28 cellular contexts compared by ENCODE assay signal in genomic region chr1:202015677-202015952, GRCh38. TPM values are rescaled to one million over a fixed set of nuclear protein-coding genes. Genes with fewer than 3 reads are reported as not detected.
A peak's percentile ranks its signal among the peaks of the same experiment; 100 is the strongest.
DNase-seq lines count a peak whose midpoint lies in the region; TF ChIP-seq lines count a peak whose summit lies in the region.
"Had no signal": no experiment of that assay in that cellular context is flagged by ENCODE, and none has a peak within 500 bp of the region (broad histone marks: within the 10 kb centered on the region; RNA-seq: fewer than 3 reads in every experiment).

No MANE protein-coding gene starts in this region.

- peaks cover 0 to 3% (median 2%) of the 10 kb centered on the region in 3 donors for H3K36me3 Mint-ChIP-seq in CD8-positive, alpha-beta memory T cell

- no peaks in the 10 kb centered on the region for H3K27me3 ChIP-seq in CD8-positive, alpha-beta memory T cell (ENCODE audit: insufficient read depth, low read length, poor library complexity, severe bottlenecking)
- H3K27me3 ChIP-seq in PC-9 (ENCODE audit: insufficient read depth, low read depth) (no peaks in the 10 kb centered on the region), esophagus (ENCODE audit: control insufficient read depth in 1 of 2, insufficient read depth in 2 of 2, low read length in 2 of 2) (no peaks in the 10 kb centered on the region), prostate gland (replicated peaks; ENCODE audit: insufficient read depth) (no peaks in the 10 kb centered on the region)
- H3K27me3 ChIP-seq: SJSA1, testis had no signal

- no peak overlapping the region for H3K4me3 ChIP-seq in CD8-positive, alpha-beta memory T cell (ENCODE audit: low read length)
- peak overlapping the region; percentile 86 for H3K4me3 ChIP-seq in PC-9
- H3K4me3 ChIP-seq in esophagus (ENCODE audit: low read depth in 1 of 2, low read length in 2 of 2): peak overlapping the region; percentile 18 to 37
- H3K4me3 ChIP-seq in prostate gland: no peak overlapping the region
- H3K4me3 ChIP-seq: SJSA1, testis had no signal

- H3F3A ChIP-seq in PC-9 (ENCODE audit: insufficient read depth, low read depth): peaks cover 83% of the 10 kb centered on the region

- H3K9me2 ChIP-seq in PC-9 (ENCODE audit: insufficient read depth): no peaks in the 10 kb centered on the region

- TF ChIP-seq CTCF in PC-9 (conservative IDR thresholded peaks at IDR 0.05): no peak
- no peak for TF ChIP-seq CTCF in prostate gland (IDR thresholded peaks at IDR 0.05)

- H3K9me3 Mint-ChIP-seq in CD8-positive, alpha-beta memory T cell: no peaks in the 10 kb centered on the region
- H3K9me3 Mint-ChIP-seq: activated CD4-positive, alpha-beta T cell treated with anti-CD3 and anti-CD28 coated beads, Interleukin-2, amount 10 ng/mL, durations not matched to agents 7 days and 5 days; H9; WTC11 had no signal

- H3K27ac ChIP-seq in CD8-positive, alpha-beta memory T cell (ENCODE audit: low read depth, low read length): peak overlapping the region; percentile 16
- H3K27ac ChIP-seq in PC-9: peak overlapping the region; percentile 97
- H3K27ac ChIP-seq in esophagus (ENCODE audit: low read depth in 2 of 2, low read length in 1 of 2): peak overlapping the region; percentile 68 to 70
- H3K27ac ChIP-seq in prostate gland: peak overlapping the region; percentile 23 to 57
- H3K27ac ChIP-seq: HL-60, KMS-11, SJSA1, testis had no signal

- H2AFZ ChIP-seq in PC-9: no peak overlapping the region

- no peaks in the 10 kb centered on the region for H3K9me3 ChIP-seq in CD8-positive, alpha-beta memory T cell (ENCODE audit: low read length)
- H3K9me3 ChIP-seq in PC-9 (ENCODE audit: insufficient read depth, low read depth) (no peaks in the 10 kb centered on the region), esophagus (ENCODE audit: control insufficient read depth in 2 of 2, insufficient read depth in 1 of 2, low read depth in 1 of 2, low read length in 1 of 2) (no peaks in the 10 kb centered on the region), prostate gland (no peaks in the 10 kb centered on the region)
- H3K9me3 ChIP-seq: SJSA1, testis had no signal

- H3K4me2 ChIP-seq in PC-9: peak overlapping the region; percentile 94
- H3K4me2 ChIP-seq: KMS-11 had no signal

- CTCF ChIA-PET in CD8-positive, alpha-beta memory T cell (lab: Charles Lee): no interaction called here
- CTCF ChIA-PET in PC-9 (lab: Charles Lee): no interaction called here

- H3K4me1 ChIP-seq in CD8-positive, alpha-beta memory T cell (ENCODE audit: insufficient read depth, low read length): no peaks in the 10 kb centered on the region
- peaks cover 80% of the 10 kb centered on the region for H3K4me1 ChIP-seq in PC-9 (replicated peaks; ENCODE audit: insufficient read depth)
- peaks cover 4 to 19% of the 10 kb centered on the region in 2 donors for H3K4me1 ChIP-seq in esophagus (ENCODE audit: control insufficient read depth in 2 of 2, insufficient read depth in 2 of 2, low read length in 1 of 2)
- H3K4me1 ChIP-seq in prostate gland (replicated peaks): peaks cover 8% of the 10 kb centered on the region
- H3K4me1 ChIP-seq: testis had no signal

- no peak for DNase-seq in CD8-positive, alpha-beta memory T cell
- DNase-seq in PC-9 (no peak), prostate gland (ENCODE audit: low spot score) (no peak), SKM-1 treated with dmso at 0.1 percent for 144 hours (lab: John Stamatoyannopoulos, UW; ENCODE audit: unreplicated experiment) (no peak), RKO (ENCODE audit: low spot score) (no peak), AG20443 (ENCODE audit: low spot score) (no peak), iPS-NIHi7 (ENCODE audit: extremely low spot score) (no peak)
- DNase-seq: activated CD4-positive, alpha-beta T cell treated with anti-CD3 and anti-CD28 coated beads, Interleukin-2, amount 10 ng/mL, durations not matched to agents 7 days and 5 days; activated effector memory CD4-positive, alpha-beta T cell treated with Interleukin-2 at 50 U/mL for 16 hours; effector CD4-positive, alpha-beta T cell; H9; left ventricle myocardium superior; MM.1S; naive thymus-derived CD4-positive, alpha-beta T cell; NCI-H1417; NCI-H2029; NCI-H2227 treated with DMSO at 0.1 percent for 48 hours; stimulated activated naive CD4-positive, alpha-beta T cell; T1000; testis had no signal

- no peak for TF ChIP-seq POLR2A in prostate gland (IDR thresholded peaks at IDR 0.05)

- peaks cover 67% of the 10 kb centered on the region for H3K79me2 ChIP-seq in PC-9 (ENCODE audit: low read depth)

- no peak overlapping the region for H3K4me3 Mint-ChIP-seq in CD8-positive, alpha-beta memory T cell
- H3K4me3 Mint-ChIP-seq: activated CD4-positive, alpha-beta T cell treated with anti-CD3 and anti-CD28 coated beads, Interleukin-2, amount 10 ng/mL, durations not matched to agents 7 days and 5 days; activated naive CD8-positive, alpha-beta T cell; H9; naive thymus-derived CD4-positive, alpha-beta T cell; WTC11 had no signal

- H3K27me3 Mint-ChIP-seq in CD8-positive, alpha-beta memory T cell: peaks cover 2 to 12% of the 10 kb centered on the region in 2 donors

- H3K36me3 ChIP-seq in CD8-positive, alpha-beta memory T cell (ENCODE audit: insufficient read depth, low read length): no peaks in the 10 kb centered on the region
- H3K36me3 ChIP-seq in PC-9 (ENCODE audit: low read depth) (peaks cover 56% of the 10 kb centered on the region), esophagus (ENCODE audit: control insufficient read depth in 2 of 2, insufficient read depth in 2 of 2, low read length in 1 of 2) (peaks cover 8 to 37% of the 10 kb centered on the region in 2 donors), prostate gland (no peaks in the 10 kb centered on the region)
- H3K36me3 ChIP-seq: SJSA1 had no signal

- intact Hi-C loops in PC-9 (cut with micrococcal nuclease; ENCODE audit: unreplicated experiment): no loop called here
- intact Hi-C loops in prostate gland (cut with DNase I): loop anchor here (10.0 kb wide), 1 partner anchor 99 kb away; no protein-coding TSS in a partner anchor

- no TSS peak for BruUV-seq in PC-9 (replicated peaks; lab: Mats Ljungman, UMichigan)

- peaks cover 61% of the 10 kb centered on the region for H4K20me1 ChIP-seq in PC-9 (ENCODE audit: insufficient read depth)

- POLR2A ChIA-PET in CD8-positive, alpha-beta memory T cell (lab: Charles Lee): no interaction called here
- POLR2A ChIA-PET in PC-9 (lab: Charles Lee; ENCODE audit: unreplicated experiment): interaction anchor here (1.3 to 2.7 kb wide), 2 partner anchors 19 to 31 kb away, joined by 9 to 66 read pairs; no protein-coding TSS in a partner anchor

- no peaks in the 10 kb centered on the region for H3K4me1 Mint-ChIP-seq in CD8-positive, alpha-beta memory T cell
- H3K4me1 Mint-ChIP-seq: naive thymus-derived CD4-positive, alpha-beta T cell had no signal

- peak overlapping the region in 1 of 8 donors; percentile 36 for H3K27ac Mint-ChIP-seq in CD8-positive, alpha-beta memory T cell
- H3K27ac Mint-ChIP-seq: activated CD4-positive, alpha-beta T cell treated with anti-CD3 and anti-CD28 coated beads, Interleukin-2, amount 10 ng/mL, durations not matched to agents 7 days and 5 days; activated naive CD8-positive, alpha-beta T cell; naive thymus-derived CD4-positive, alpha-beta T cell had no signal

- WGBS in esophagus, 2 donors: 64 to 70% methylated on average over 3 of the region's 3 CpGs
- WGBS in prostate gland: 51% methylated on average over 3 of the region's 3 CpGs

RNA-seq across cellular contexts. Expression of gene ELF3, which starts 5.2 kb away (rescaled TPM):
- total RNA-seq in CD8-positive, alpha-beta memory T cell: under 1 TPM; 0.11 to 0.26 TPM
- polyA plus RNA-seq in CD8-positive, alpha-beta memory T cell: not detected
- 295 and 318 TPM in 2 replicates for total RNA-seq in PC-9 (2021)
- 100 to 1,000 TPM; 440 to 749 TPM for polyA plus RNA-seq in esophagus
- total RNA-seq in prostate gland: 100 to 1,000 TPM in 1 of 2 donors, 10 to 100 TPM in 1; 74.4 to 191 TPM
- total RNA-seq: RPMI7951, skeletal muscle tissue had no signal

RNA-seq across cellular contexts. Expression of gene RNPEP, which starts 33.2 kb away (rescaled TPM):
- 10 to 100 TPM; 30.5 to 33.2 TPM for total RNA-seq in CD8-positive, alpha-beta memory T cell
- 36.3 TPM for polyA plus RNA-seq in CD8-positive, alpha-beta memory T cell
- 108 and 123 TPM in 2 replicates for total RNA-seq in PC-9 (2021)
- 10 to 100 TPM; 45.3 to 52.3 TPM for polyA plus RNA-seq in esophagus
- 100 to 1,000 TPM in 1 of 2 donors, 10 to 100 TPM in 1; 70.4 to 104 TPM for total RNA-seq in prostate gland

Comparison
In these comparisons a context has a peak if more than half of its experiments do, and no peak if none do; other contexts are left out.
1. H3K27ac ChIP-seq: peak in every context shown above with its lines; median percentile 97 in PC-9; 69 in esophagus; 40 in prostate gland; 16 in CD8-positive, alpha-beta memory T cell.
2. H3K4me3 ChIP-seq: peak in PC-9 (single experiment) and esophagus (2 of 2); none in CD8-positive, alpha-beta memory T cell (single experiment) and prostate gland (0 of 2).
3. RNA of gene ELF3, which starts 5.2 kb away (total RNA-seq): 295 to 318 TPM in PC-9 and 74.4 to 191 TPM in prostate gland; 0.11 to 0.26 TPM in CD8-positive, alpha-beta memory T cell; every median in the first group is over 10 times any median in the second.